18 cellular contexts compared by ENCODE assay signal in the genomic region with DNA sequence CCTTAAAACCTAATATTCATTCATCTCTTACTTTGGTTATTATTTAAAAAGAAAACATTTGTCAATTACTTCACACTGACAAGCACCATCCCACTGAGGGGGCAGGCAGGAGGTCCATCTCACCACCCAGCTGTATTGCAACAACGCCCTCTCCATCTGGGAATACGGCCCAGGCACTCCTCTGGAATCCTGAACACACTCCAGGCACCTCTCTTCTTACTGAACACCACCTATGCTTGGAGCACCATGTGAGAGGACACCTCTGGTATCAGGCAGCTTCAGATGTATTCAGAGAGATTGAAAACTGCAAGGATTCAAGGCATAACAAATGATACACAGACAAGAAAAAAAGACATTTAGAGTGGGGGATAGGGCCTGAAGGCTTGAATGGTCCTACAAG.
A peak's percentile ranks its signal among the peaks of the same experiment; 100 is the strongest.
DNase-seq lines count a peak whose midpoint lies in the region; ATAC-seq and TF ChIP-seq lines count a peak whose summit lies in the region.
"Had no signal": no experiment of that assay in that cellular context is flagged by ENCODE, and none has a peak within 500 bp of the region (broad histone marks: within the 10 kb centered on the region; RNA-seq: fewer than 3 reads in every experiment).

No MANE protein-coding gene starts in this region.

- intact Hi-C loops in psoas muscle (cut with DNase I): no loop called here

- TF ChIP-seq CTCF in psoas muscle (IDR thresholded peaks at IDR 0.05): no peak
- no peak for TF ChIP-seq CTCF in progenitor cell of endocrine pancreas (IDR thresholded peaks at IDR 0.05; ENCODE audit: unreplicated experiment)

- ATAC-seq in left lobe of liver (peak; percentile 47), psoas muscle (peak; percentile 40 to 74 (median 53))
- ATAC-seq: CD8-positive, alpha-beta T cell had no signal

- no peaks in the 10 kb centered on the region for H3K27me3 ChIP-seq in psoas muscle (ENCODE audit: insufficient read depth in 3 of 3, low read length in 2 of 3)
- H3K27me3 ChIP-seq: BLaER1 had no signal

- H3K4me3 Mint-ChIP-seq in progenitor cell of endocrine pancreas (ENCODE audit: low read depth): no peak overlapping the region
- H3K4me3 Mint-ChIP-seq: B cell; CD4-positive, CD25-positive, alpha-beta regulatory T cell; CD8-positive, alpha-beta T cell; HFFc6 had no signal

- no peak overlapping the region for H3K4me3 ChIP-seq in psoas muscle
- H3K4me3 ChIP-seq: BLaER1, HAP-1 had no signal

- no peaks in the 10 kb centered on the region for H3K4me1 Mint-ChIP-seq in progenitor cell of endocrine pancreas (ENCODE audit: low read depth)
- H3K4me1 Mint-ChIP-seq: B cell; CD4-positive, CD25-positive, alpha-beta regulatory T cell had no signal

- H3K9me3 Mint-ChIP-seq in progenitor cell of endocrine pancreas (ENCODE audit: low read depth): no peaks in the 10 kb centered on the region
- H3K9me3 Mint-ChIP-seq: CD4-positive, CD25-positive, alpha-beta regulatory T cell; CD8-positive, alpha-beta T cell had no signal

- no peak overlapping the region for H3K27ac ChIP-seq in psoas muscle
- H3K27ac ChIP-seq: 22Rv1, BLaER1, C4-2B had no signal

- no peaks in the 10 kb centered on the region for H3K9me3 ChIP-seq in psoas muscle
- H3K9me3 ChIP-seq: BLaER1, Caco-2, HAP-1 had no signal

- H3K27ac Mint-ChIP-seq in progenitor cell of endocrine pancreas: no peak overlapping the region
- H3K27ac Mint-ChIP-seq: B cell; CD4-positive, CD25-positive, alpha-beta regulatory T cell; CD8-positive, alpha-beta T cell; HFFc6 had no signal

- peaks cover 6% of the 10 kb centered on the region for H3K4me1 ChIP-seq in psoas muscle
- H3K4me1 ChIP-seq: BLaER1, Caco-2, HAP-1 had no signal

- 33 to 50% (median 35%) methylated on average over 2 of the region's 2 CpGs for whole genome bisulfite sequencing in psoas muscle, 3 donors

- H3K36me3 ChIP-seq in psoas muscle (ENCODE audit: insufficient read depth in 1 of 2, low read depth in 1 of 2): no peaks in the 10 kb centered on the region
- H3K36me3 ChIP-seq: BLaER1, HAP-1 had no signal

- DNase-seq in NCI-H1092 treated with DMSO at 0.1 percent for 48 hours (lab: John Stamatoyannopoulos, UW): peak; percentile 15
- DNase-seq in NCI-H1092 (lab: John Stamatoyannopoulos, UW): no peak
- DNase-seq in left lobe of liver (ENCODE audit: low spot score): no peak
- DNase-seq in psoas muscle: no peak
- DNase-seq in progenitor cell of endocrine pancreas (ENCODE audit: low spot score, unreplicated experiment): no peak
- DNase-seq in iPS-NIHi11 (ENCODE audit: low spot score): no peak
- DNase-seq in hippocampal formation (lab: John Stamatoyannopoulos, UW): no peak
- DNase-seq: Caco-2; CD4-positive, CD25-positive, alpha-beta regulatory T cell; CD8-positive, alpha-beta T cell; DND-41; GOT3; HFFc6 had no signal

- H3K27me3 Mint-ChIP-seq in progenitor cell of endocrine pancreas: peaks cover 27% of the 10 kb centered on the region
- H3K27me3 Mint-ChIP-seq: CD4-positive, CD25-positive, alpha-beta regulatory T cell had no signal

- H3K36me3 Mint-ChIP-seq in progenitor cell of endocrine pancreas (ENCODE audit: insufficient read depth): no peaks in the 10 kb centered on the region
- H3K36me3 Mint-ChIP-seq: CD4-positive, CD25-positive, alpha-beta regulatory T cell; CD8-positive, alpha-beta T cell had no signal
